ENCODE assay signal across 8 cellular contexts in the genomic region with DNA sequence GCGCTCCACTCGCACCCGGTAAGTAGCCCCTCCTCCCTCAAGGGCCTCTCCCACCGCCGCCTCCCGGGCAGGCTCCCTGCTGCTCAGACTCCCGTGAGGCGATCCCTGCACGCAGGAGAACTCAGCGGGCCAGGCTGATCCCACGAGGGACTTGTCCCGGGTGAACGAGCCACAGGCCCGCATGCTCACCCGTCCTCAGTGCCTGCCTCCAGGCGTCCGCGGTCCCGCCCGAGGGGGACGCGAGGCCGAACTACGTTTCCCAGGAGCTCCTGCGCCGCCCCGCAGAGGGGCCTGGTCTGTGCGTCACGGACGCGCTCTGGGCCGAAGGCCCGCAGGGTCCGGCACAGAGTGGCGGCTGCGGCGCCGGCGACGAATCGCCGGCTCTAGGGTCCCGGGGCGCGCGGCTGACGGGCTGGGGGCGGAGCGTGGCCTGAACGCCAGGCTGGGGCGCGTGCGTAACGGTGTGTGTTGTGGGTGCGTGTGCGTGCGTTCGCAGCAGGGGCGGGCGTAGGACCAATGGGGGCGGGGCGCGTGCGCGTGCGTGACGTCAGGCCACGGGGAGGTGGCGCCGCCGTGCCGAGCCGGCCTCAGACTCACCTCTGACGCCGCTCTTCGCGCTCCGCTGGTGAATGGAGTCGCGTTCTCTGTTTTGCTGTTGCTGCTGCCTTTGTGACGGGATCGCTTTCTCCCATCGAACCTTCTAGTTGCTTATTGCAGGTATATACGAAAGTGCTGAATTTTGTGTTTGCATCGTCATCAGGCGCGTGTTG. TPM values are rescaled to one million over a fixed set of nuclear protein-coding genes. Genes with fewer than 3 reads are reported as not detected.
DNase-seq lines count a peak whose midpoint lies in the region; ATAC-seq and TF ChIP-seq lines count a peak whose summit lies in the region.

Gene ZNF10 (plus strand): TSS at position 590 of the 770 bp plus-strand sequence. CDS start 13,866 bp downstream, outside the sequence.
Gene ZNF891 (minus strand): TSS at position 237 of the 770 bp plus-strand sequence. CDS start 8,356 bp downstream, outside the sequence.

- H3K36me3 ChIP-seq in kidney epithelial cell (ENCODE audit: control insufficient read depth, insufficient read depth, low read length) = peaks cover under 1% of the 10 kb centered on the region

- TF ChIP-seq POLR2A in GM18951 (IDR thresholded peaks at IDR 0.05; ENCODE audit: extremely low read depth, insufficient read depth, insufficient read length) = peak; percentile 91

- H3K4me3 ChIP-seq in kidney epithelial cell (ENCODE audit: low read depth, low read length) = peak within 1 kb of the TSS; percentile 95

- no peaks in the 10 kb centered on the region for H3K27me3 ChIP-seq in kidney epithelial cell (ENCODE audit: control insufficient read depth, insufficient read depth, low read length)

- ATAC-seq in HG03196 (IDR thresholded peaks at IDR 0.05; ENCODE audit: unreplicated experiment) = peak; percentile 95

- no peak for TF ChIP-seq CTCF in kidney epithelial cell (IDR thresholded peaks at IDR 0.05; ENCODE audit: insufficient read depth, low read length, poor library complexity, severe bottlenecking)

- DNase-seq in AG08396 (ENCODE audit: low spot score) (peak; percentile 96), NCI-H345 (lab: John Stamatoyannopoulos, UW) (peak; percentile 96), cerebellum (ENCODE audit: low spot score) (peak; percentile 92), kidney epithelial cell (ENCODE audit: low read depth) (peak; percentile 65)
- DNase-seq in activated CD4-positive, alpha-beta T cell treated with anti-CD3 and anti-CD28 coated beads for 1 hour = peak; percentile 95
- DNase-seq in stimulated activated CD4-positive, alpha-beta T cell treated with anti-CD3 and anti-CD28 coated beads, Interleukin-15, amount 100 ng/mL, for 24 hours = peak; percentile 97

- in situ Hi-C loops in GM18951 (cut with MboI; ENCODE audit: low sequenced_read_pairs, unreplicated experiment) = no loop called here

RNA-seq across cellular contexts. Expression of gene ZNF10, which starts in this region (rescaled TPM):
- 29.8 TPM for total RNA-seq in cerebellum
- total RNA-seq in kidney epithelial cell = 3.3 and 3.6 TPM in 2 replicates

RNA-seq across cellular contexts. Expression of gene ZNF891, which starts in this region (rescaled TPM):
- total RNA-seq in cerebellum (17.6 TPM), kidney epithelial cell (0.63 and 0.82 TPM in 2 replicates)

Comparison
In these comparisons a context has a peak if more than half of its experiments do, and no peak if none do; other contexts are left out.
1. Peak in every context shown above with its lines: DNase-seq, ATAC-seq and H3K4me3 ChIP-seq.
2. RNA of gene ZNF891 (total RNA-seq): 17.6 TPM in cerebellum (single experiment); 0.63 to 0.82 TPM in kidney epithelial cell; every median in the first group is over 10 times any median in the second.